ENCODE assay signal across 8 cellular contexts in the genomic region with DNA sequence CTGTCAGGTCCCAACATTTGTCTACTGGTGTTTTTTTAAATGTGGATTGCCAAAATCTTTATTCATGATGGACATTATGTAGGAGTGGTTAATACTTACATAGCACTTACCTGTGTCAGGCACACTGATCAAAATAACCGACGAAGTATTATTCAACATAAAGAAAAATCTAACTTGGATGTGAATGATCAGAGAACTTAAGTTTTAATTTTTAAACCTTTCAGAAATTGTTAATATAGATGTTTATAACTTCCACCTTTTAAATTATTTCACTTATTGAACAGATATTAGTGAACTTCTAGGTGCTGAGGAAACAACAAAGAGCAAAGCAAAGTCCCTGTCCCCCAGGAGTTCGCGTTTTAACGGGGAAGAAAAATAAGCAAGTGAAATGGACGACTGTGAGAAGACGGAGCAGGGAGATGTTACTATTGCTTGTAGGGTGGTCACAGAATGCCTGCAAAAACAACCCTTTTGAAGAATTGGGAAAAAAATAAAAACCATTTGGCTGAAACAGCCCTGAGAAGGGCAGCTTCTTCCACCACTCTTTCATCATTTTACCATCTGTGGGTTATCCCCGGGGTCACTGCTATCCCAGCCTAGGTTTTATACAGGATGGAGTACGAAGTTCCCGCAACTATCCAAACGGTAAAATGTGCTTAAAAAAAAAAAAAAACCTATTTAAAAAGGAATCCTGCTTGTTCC. TPM values are rescaled to one million over a fixed set of nuclear protein-coding genes. Genes with fewer than 3 reads are reported as not detected.
DNase-seq lines count a peak whose midpoint lies in the region; ATAC-seq and TF ChIP-seq lines count a peak whose summit lies in the region.

No MANE protein-coding gene starts in this region.

- 5 to 6% methylated on average over 11 of the region's 11 CpGs for WGBS in body of pancreas, 2 donors
- 29% methylated on average over 11 of the region's 11 CpGs for WGBS in liver

- DNase-seq in DND-41 (no peak), body of pancreas (no peak), upper lobe of right lung (no peak), epidermal melanocyte (ENCODE audit: insufficient read length, low spot score) (no peak), middle frontal gyrus (ENCODE audit: extremely low spot score, low spot score) (no peak)
- DNase-seq in activated CD8-positive, alpha-beta memory T cell treated with anti-CD3 and anti-CD28 coated beads, Interleukin-2, amount 50 U/mL, for 4 hours, result no peak

- no peak for TF ChIP-seq POLR2A in body of pancreas (IDR thresholded peaks at IDR 0.05)

- H3K79me2 ChIP-seq in DND-41 (ENCODE audit: insufficient read depth, low read length), result no peaks in the 10 kb centered on the region

- H3K36me3 ChIP-seq in DND-41 (ENCODE audit: insufficient read depth, low read length) (peaks cover 3% of the 10 kb centered on the region), body of pancreas (replicated peaks in 1 of 2; ENCODE audit: insufficient read depth in 1 of 2, low read depth in 2 of 2) (no peaks in the 10 kb centered on the region), liver (ENCODE audit: control insufficient read depth in 4 of 4, insufficient read depth in 3 of 4, low read depth in 1 of 4, low read length in 3 of 4) (no peaks in the 10 kb centered on the region), upper lobe of right lung (peaks cover 4% of the 10 kb centered on the region)

- peak overlapping the region; percentile 88 for H3K4me2 ChIP-seq in DND-41 (ENCODE audit: insufficient read depth, low read length)

- no peaks in the 10 kb centered on the region for H3K9me3 ChIP-seq in DND-41 (ENCODE audit: insufficient read depth, low read length, severe bottlenecking)
- H3K9me3 ChIP-seq in body of pancreas, result no peaks in the 10 kb centered on the region
- H3K9me3 ChIP-seq in liver (ENCODE audit: control insufficient read depth in 4 of 4, low read length in 3 of 4), result no peaks in the 10 kb centered on the region
- no peaks in the 10 kb centered on the region for H3K9me3 ChIP-seq in upper lobe of right lung

- H3K27me3 ChIP-seq in DND-41 (ENCODE audit: insufficient read depth, low read length, poor library complexity) (no peaks in the 10 kb centered on the region), body of pancreas (no peaks in the 10 kb centered on the region), liver (ENCODE audit: control insufficient read depth in 4 of 4, insufficient read depth in 4 of 4, low read length in 3 of 4) (no peaks in the 10 kb centered on the region), upper lobe of right lung (no peaks in the 10 kb centered on the region)

- 0 out of 3 replicates have a peak, but pooled peaks have one; percentile 1 for ATAC-seq in DND-41 (ENCODE audit: insufficient read depth, low read depth)
- peak; percentile 6 for ATAC-seq in HG03342 (IDR thresholded peaks at IDR 0.05; ENCODE audit: unreplicated experiment)
- no peak for ATAC-seq in body of pancreas
- no peak for ATAC-seq in upper lobe of right lung

- H2AFZ ChIP-seq in DND-41 (ENCODE audit: low read depth, low read length), result peak overlapping the region; percentile 80

- H4K20me1 ChIP-seq in DND-41 (ENCODE audit: insufficient read depth, low read length), result no peaks in the 10 kb centered on the region

- H3K4me1 ChIP-seq in DND-41 (ENCODE audit: insufficient read depth, low read length) (peaks cover 32% of the 10 kb centered on the region), body of pancreas (peaks cover 10% of the 10 kb centered on the region), liver (ENCODE audit: control insufficient read depth in 4 of 4, insufficient read depth in 4 of 4, low read length in 3 of 4) (peaks cover 0 to 10% (median 3%) of the 10 kb centered on the region in 4 donors), upper lobe of right lung (peaks cover 11% of the 10 kb centered on the region)

- intact Hi-C loops in body of pancreas (cut with DNase I) (no loop called here), upper lobe of right lung (cut with DNase I) (loop anchor here (10.0 kb wide), 1 partner anchor 112 kb away; no protein-coding TSS in a partner anchor)

- H3K27ac ChIP-seq in DND-41 (ENCODE audit: low read length) (peak overlapping the region; percentile 73), body of pancreas (peak overlapping the region in 3 of 4 donors; percentile 65 to 85 (median 74)), liver (ENCODE audit: low read depth in 1 of 2, low read length in 2 of 2) (peak overlapping the region; percentile 25 to 50), upper lobe of right lung (peak overlapping the region; percentile 80)

- TF ChIP-seq CTCF in DND-41 (IDR thresholded peaks at IDR 0.05; ENCODE audit: borderline replicate concordance, extremely low read depth, low read length, poor library complexity, severe bottlenecking), result no peak
- no peak for TF ChIP-seq CTCF in body of pancreas (IDR thresholded peaks at IDR 0.05)
- no peak for TF ChIP-seq CTCF in liver (IDR thresholded peaks at IDR 0.05; ENCODE audit: low read depth, low read length, missing input control)
- no peak for TF ChIP-seq CTCF in upper lobe of right lung (IDR thresholded peaks at IDR 0.05)

- TF ChIP-seq RAD21 in liver (IDR thresholded peaks at IDR 0.05), result no peak

- peak overlapping the region; percentile 77 for H3K9ac ChIP-seq in DND-41 (ENCODE audit: low read depth, low read length)
- peak overlapping the region; percentile 2 to 5 for H3K9ac ChIP-seq in liver (ENCODE audit: low read depth in 1 of 2, low read length in 2 of 2)

- H3K4me3 ChIP-seq in DND-41 (ENCODE audit: low read depth in 1 of 2, low read length in 2 of 2) (peak overlapping the region; percentile 63 to 72), body of pancreas (peak overlapping the region; percentile 30 to 43), liver (ENCODE audit: low read depth in 1 of 3, low read length in 3 of 3) (peak overlapping the region; percentile 59 to 80 (median 61)), upper lobe of right lung (peak overlapping the region; percentile 82)

TF ChIP-seq in liver, 16 proteins besides CTCF, POLR2A, EP300 and RAD21:
- no peak for TF ChIP-seq ZBTB33 (IDR thresholded peaks at IDR 0.05)
- no peak for TF ChIP-seq YY1 (IDR thresholded peaks at IDR 0.05)
- TF ChIP-seq, protein P1, sequence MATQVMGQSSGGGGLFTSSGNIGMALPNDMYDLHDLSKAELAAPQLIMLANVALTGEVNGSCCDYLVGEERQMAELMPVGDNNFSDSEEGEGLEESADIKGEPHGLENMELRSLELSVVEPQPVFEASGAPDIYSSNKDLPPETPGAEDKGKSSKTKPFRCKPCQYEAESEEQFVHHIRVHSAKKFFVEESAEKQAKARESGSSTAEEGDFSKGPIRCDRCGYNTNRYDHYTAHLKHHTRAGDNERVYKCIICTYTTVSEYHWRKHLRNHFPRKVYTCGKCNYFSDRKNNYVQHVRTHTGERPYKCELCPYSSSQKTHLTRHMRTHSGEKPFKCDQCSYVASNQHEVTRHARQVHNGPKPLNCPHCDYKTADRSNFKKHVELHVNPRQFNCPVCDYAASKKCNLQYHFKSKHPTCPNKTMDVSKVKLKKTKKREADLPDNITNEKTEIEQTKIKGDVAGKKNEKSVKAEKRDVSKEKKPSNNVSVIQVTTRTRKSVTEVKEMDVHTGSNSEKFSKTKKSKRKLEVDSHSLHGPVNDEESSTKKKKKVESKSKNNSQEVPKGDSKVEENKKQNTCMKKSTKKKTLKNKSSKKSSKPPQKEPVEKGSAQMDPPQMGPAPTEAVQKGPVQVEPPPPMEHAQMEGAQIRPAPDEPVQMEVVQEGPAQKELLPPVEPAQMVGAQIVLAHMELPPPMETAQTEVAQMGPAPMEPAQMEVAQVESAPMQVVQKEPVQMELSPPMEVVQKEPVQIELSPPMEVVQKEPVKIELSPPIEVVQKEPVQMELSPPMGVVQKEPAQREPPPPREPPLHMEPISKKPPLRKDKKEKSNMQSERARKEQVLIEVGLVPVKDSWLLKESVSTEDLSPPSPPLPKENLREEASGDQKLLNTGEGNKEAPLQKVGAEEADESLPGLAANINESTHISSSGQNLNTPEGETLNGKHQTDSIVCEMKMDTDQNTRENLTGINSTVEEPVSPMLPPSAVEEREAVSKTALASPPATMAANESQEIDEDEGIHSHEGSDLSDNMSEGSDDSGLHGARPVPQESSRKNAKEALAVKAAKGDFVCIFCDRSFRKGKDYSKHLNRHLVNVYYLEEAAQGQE (IDR thresholded peaks at IDR 0.05), result no peak
- TF ChIP-seq HNF4A (conservative IDR thresholded peaks at IDR 0.05), result no peak
- TF ChIP-seq RXRA (IDR thresholded peaks at IDR 0.05), result no peak
- no peak for TF ChIP-seq EGR1 (IDR thresholded peaks at IDR 0.05; ENCODE audit: low read depth in 2 of 2)
- TF ChIP-seq TAF1 (conservative IDR thresholded peaks at IDR 0.05), result no peak
- no peak for TF ChIP-seq FOXA2 (IDR thresholded peaks at IDR 0.05)
- no peak for TF ChIP-seq HNF4G (IDR thresholded peaks at IDR 0.05)
- TF ChIP-seq MAX (IDR thresholded peaks at IDR 0.05), result no peak
- no peak for TF ChIP-seq JUND (IDR thresholded peaks at IDR 0.05)
- no peak for TF ChIP-seq FOXA1 (IDR thresholded peaks at IDR 0.05)
- no peak for TF ChIP-seq NR2F2 (IDR thresholded peaks at IDR 0.05)
- TF ChIP-seq, protein P2, sequence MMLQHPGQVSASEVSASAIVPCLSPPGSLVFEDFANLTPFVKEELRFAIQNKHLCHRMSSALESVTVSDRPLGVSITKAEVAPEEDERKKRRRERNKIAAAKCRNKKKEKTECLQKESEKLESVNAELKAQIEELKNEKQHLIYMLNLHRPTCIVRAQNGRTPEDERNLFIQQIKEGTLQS (IDR thresholded peaks at IDR 0.05), result no peak

RNA-seq across cellular contexts. Expression of gene APH1B, which starts 0.9 kb away (rescaled TPM):
- 10 to 100 TPM in 1 of 2 donors, 1 to 10 TPM in 1; 6.9 to 12.7 TPM for total RNA-seq in body of pancreas
- total RNA-seq in liver, result 10 to 100 TPM in 1 of 2 donors, 1 to 10 TPM in 1; 2.5 to 10.6 TPM
- polyA plus RNA-seq in liver, result 1 to 10 TPM; 2.0 to 6.7 TPM
- total RNA-seq in upper lobe of right lung, result 20.0 TPM

Comparison
In these comparisons a context has a peak if more than half of its experiments do, and no peak if none do; other contexts are left out.
1. ATAC-seq: peak in DND-41 (single experiment) and HG03342 (single experiment); none in body of pancreas (single experiment) and upper lobe of right lung (single experiment).
2. Peak in every context shown above with its lines, with median percentiles within 50 percentile points of each other: H3K27ac ChIP-seq and H3K4me3 ChIP-seq.